In the genomic region with DNA sequence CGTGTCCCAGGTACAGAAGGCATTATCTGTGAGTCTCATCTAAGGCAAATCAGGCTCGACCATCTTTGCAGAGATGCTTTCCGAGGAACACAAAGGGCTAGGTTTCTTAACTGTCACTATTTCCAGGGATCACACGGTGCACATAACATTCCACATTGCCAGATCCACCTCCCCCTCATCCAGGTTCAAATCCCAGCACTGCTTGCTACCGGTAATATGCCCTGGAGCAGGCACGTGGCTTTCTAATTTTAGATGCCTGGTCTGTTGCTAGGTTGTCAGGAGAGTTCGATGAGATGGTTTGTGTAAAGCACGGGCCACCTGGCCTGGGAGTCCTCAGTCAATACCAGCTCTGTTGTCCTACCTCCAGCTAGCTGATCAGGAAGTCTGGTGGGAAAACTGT, we compare ENCODE assay signal across 36 cellular contexts.
"Had no signal": no experiment of that assay in that cellular context is flagged by ENCODE, and none has a peak within 500 bp of the region (broad histone marks: within the 10 kb centered on the region; RNA-seq: fewer than 3 reads in every experiment).

No MANE protein-coding gene starts in this region.

- ATAC-seq: activated CD8-positive, alpha-beta memory T cell treated with anti-CD3 and anti-CD28 coated beads, Interleukin-2, amount 10 ng/mL, durations not matched to agents 7 days and 5 days; PC-3 had no signal

- H3K4me1 ChIP-seq: Peyer's patch had no signal

- DNase-seq: activated B cell treated with CpG ODN at 0.5 μM for 24 hours; activated CD4-positive, alpha-beta memory T cell treated with anti-CD3 and anti-CD28 coated beads, Interleukin-2, amount 10 ng/mL, durations not matched to agents 7 days and 5 days; activated CD4-positive, alpha-beta T cell treated with anti-CD3 and anti-CD28 coated beads for 1 hour; activated CD4-positive, alpha-beta T cell treated with anti-CD3 and anti-CD28 coated beads for 48 hours; activated CD8-positive, alpha-beta memory T cell treated with anti-CD3 and anti-CD28 coated beads for 24 hours; activated CD8-positive, alpha-beta memory T cell treated with anti-CD3 and anti-CD28 coated beads, Interleukin-2, amount 10 ng/mL, durations not matched to agents 7 days and 5 days; activated CD8-positive, alpha-beta memory T cell treated with anti-CD3 and anti-CD28 coated beads, Interleukin-2, amount 50 U/mL, for 48 hours; activated effector memory CD4-positive, alpha-beta T cell treated with Interleukin-2 at 50 U/mL for 16 hours; activated naive CD4-positive, alpha-beta T cell; activated naive CD4-positive, alpha-beta T cell treated with anti-CD3 and anti-CD28 coated beads, Interleukin-2, amount 50 U/mL, for 16 hours; activated naive CD8-positive, alpha-beta T cell treated with anti-CD3 and anti-CD28 coated beads for 36 hours; activated T-cell treated with anti-CD3 and anti-CD28 coated beads, Interleukin-2, amount 50 U/mL, for 48 hours; amniotic stem cell; aorta; brain microvascular endothelial cell; central memory CD4-positive, alpha-beta T cell; Kasumi-1; KG1; MG63; NCI-H1048; NCI-H1105 treated with DMSO at 0.1 percent for 48 hours; NCI-H1436; NCI-H1694; NCI-H1930; NCI-H2081 treated with DMSO at 0.1 percent for 48 hours; NCI-H446; NCI-H510A treated with DMSO at 0.1 percent for 48 hours; NCI-H526 treated with DMSO at 0.1 percent for 48 hours; NK-92 treated with Interleukin-12 subunit alpha and Interleukin-12 subunit beta, amount 100 ng/mL, for 24 hours; PC-3; SW 1271; T-helper 1 cell; T-helper 2 cell; T-helper 9 cell had no signal

- H3K27ac ChIP-seq: brain microvascular endothelial cell, Peyer's patch, VCaP had no signal

- H3K9me3 ChIP-seq: MG63, Peyer's patch had no signal

- H3K36me3 ChIP-seq: brain microvascular endothelial cell, MG63, Peyer's patch had no signal

- H3K27me3 Mint-ChIP-seq: activated naive CD8-positive, alpha-beta T cell treated with anti-CD3 and anti-CD28 coated beads for 36 hours had no signal

- H3K4me3 Mint-ChIP-seq: activated B cell treated with CpG ODN at 0.5 μM for 24 hours; activated CD4-positive, alpha-beta memory T cell treated with anti-CD3 and anti-CD28 coated beads, Interleukin-2, amount 10 ng/mL, durations not matched to agents 7 days and 5 days; activated CD8-positive, alpha-beta memory T cell treated with anti-CD3 and anti-CD28 coated beads, Interleukin-2, amount 10 ng/mL, durations not matched to agents 7 days and 5 days; activated naive CD8-positive, alpha-beta T cell treated with anti-CD3 and anti-CD28 coated beads for 36 hours had no signal

- H3K4me1 Mint-ChIP-seq: activated B cell treated with CpG ODN at 0.5 μM for 24 hours had no signal

- H3K9me3 Mint-ChIP-seq: activated B cell treated with CpG ODN at 0.5 μM for 24 hours; activated naive CD8-positive, alpha-beta T cell treated with anti-CD3 and anti-CD28 coated beads for 36 hours had no signal

- H3K36me3 Mint-ChIP-seq: activated CD8-positive, alpha-beta memory T cell treated with anti-CD3 and anti-CD28 coated beads, Interleukin-2, amount 10 ng/mL, durations not matched to agents 7 days and 5 days; activated naive CD8-positive, alpha-beta T cell treated with anti-CD3 and anti-CD28 coated beads for 36 hours had no signal

- H3K27me3 ChIP-seq: brain microvascular endothelial cell, MG63, Peyer's patch had no signal

- H3K4me3 ChIP-seq: MG63, Peyer's patch had no signal

- H3K27ac Mint-ChIP-seq: activated B cell treated with CpG ODN at 0.5 μM for 24 hours; activated CD4-positive, alpha-beta memory T cell treated with anti-CD3 and anti-CD28 coated beads, Interleukin-2, amount 10 ng/mL, durations not matched to agents 7 days and 5 days; activated CD8-positive, alpha-beta memory T cell treated with anti-CD3 and anti-CD28 coated beads, Interleukin-2, amount 10 ng/mL, durations not matched to agents 7 days and 5 days; activated naive CD8-positive, alpha-beta T cell treated with anti-CD3 and anti-CD28 coated beads for 36 hours had no signal
